8 cellular contexts compared by ENCODE assay signal in genomic region chr16:84649511-84649861, GRCh38. TPM values are rescaled to one million over a fixed set of nuclear protein-coding genes. Genes with fewer than 3 reads are reported as not detected.
DNase-seq lines count a peak whose midpoint lies in the region; ATAC-seq and TF ChIP-seq lines count a peak whose summit lies in the region.

No MANE protein-coding gene starts in this region.

- CTCF ChIA-PET in PC-3 (lab: Charles Lee), result interaction anchor here (0.6 kb wide), 1 partner anchor 61 kb away, joined by 3 read pairs; no protein-coding TSS in a partner anchor

- no peaks in the 10 kb centered on the region for H3K27me3 ChIP-seq in BLaER1 treated with 17β-estradiol and CSF1 and Interleukin-3, amounts not matched to agents 10 nM and 100 nM
- no peaks in the 10 kb centered on the region for H3K27me3 ChIP-seq in PC-3 (ENCODE audit: low read length)
- peaks cover 52% of the 10 kb centered on the region for H3K27me3 ChIP-seq in neural progenitor cell

- H3K9ac ChIP-seq in BLaER1 treated with 17β-estradiol and CSF1 and Interleukin-3, amounts not matched to agents 10 nM and 100 nM, result peak overlapping the region; percentile 78 to 91 (median 85)
- H3K9ac ChIP-seq in PC-3 (ENCODE audit: low read length), result no peak overlapping the region; the same call in 1 of the 2 replicates
- H3K9ac ChIP-seq in neural progenitor cell, result no peak overlapping the region

- H3K4me1 Mint-ChIP-seq in neural progenitor cell, result peaks cover 32% of the 10 kb centered on the region

- peak overlapping the region; percentile 86 for H3K4me3 Mint-ChIP-seq in neural progenitor cell

- intact Hi-C loops in PC-3 (cut with micrococcal nuclease), result no loop called here

- peaks cover 9 to 38% (median 25%) of the 10 kb centered on the region in 10 experiments for H3K4me1 ChIP-seq in BLaER1 treated with 17β-estradiol and CSF1 and Interleukin-3, amounts not matched to agents 10 nM and 100 nM
- H3K4me1 ChIP-seq in PC-3 (ENCODE audit: insufficient read depth, low read length) (peaks cover 7% of the 10 kb centered on the region; the same call in 1 of the 2 replicates), neural progenitor cell (no peaks in the 10 kb centered on the region)

- peak overlapping the region in 4 of 11 experiments; percentile 77 to 90 (median 84); a peak in 5 of 22 replicates for H3K27ac ChIP-seq in BLaER1 treated with 17β-estradiol and CSF1 and Interleukin-3, amounts not matched to agents 10 nM and 100 nM
- no peak overlapping the region for H3K27ac ChIP-seq in PC-3 (ENCODE audit: low read length)
- H3K27ac ChIP-seq in neural progenitor cell, result no peak overlapping the region

- H3K36me3 ChIP-seq in BLaER1 treated with 17β-estradiol and CSF1 and Interleukin-3, amounts not matched to agents 10 nM and 100 nM, result peaks cover 35 to 46% (median 41%) of the 10 kb centered on the region in 11 experiments
- H3K36me3 ChIP-seq in PC-3 (ENCODE audit: low read depth, low read length) (no peaks in the 10 kb centered on the region; the same call in none of the 2 replicates), neural progenitor cell (no peaks in the 10 kb centered on the region)

- H2AFZ ChIP-seq in PC-3 (ENCODE audit: low read length) (no peak overlapping the region), neural progenitor cell (replicated peaks) (no peak overlapping the region)

- H3F3A ChIP-seq in PC-3 (ENCODE audit: low read length, unreplicated experiment) (no peaks in the 10 kb centered on the region), neural progenitor cell (ENCODE audit: low read depth) (peaks cover 6% of the 10 kb centered on the region)

- peaks cover 3% of the 10 kb centered on the region for H3K27me3 Mint-ChIP-seq in neural progenitor cell (ENCODE audit: insufficient read depth, low read depth)

- TF ChIP-seq CTCF in PC-3 (conservative IDR thresholded peaks at IDR 0.05; ENCODE audit: low read depth, low read length) (no peak), epithelial cell of proximal tubule (conservative IDR thresholded peaks at IDR 0.05; ENCODE audit: low read depth, low read length) (no peak), neural progenitor cell (IDR thresholded peaks at IDR 0.05) (no peak)

- DNase-seq in PC-3 (no peak), epithelial cell of proximal tubule (ENCODE audit: low read depth) (no peak), neural progenitor cell (ENCODE audit: low spot score) (no peak), NCI-H1092 (lab: John Stamatoyannopoulos, UW) (no peak), NCI-H1105 (lab: John Stamatoyannopoulos, UW) (no peak), OCI-M2 (lab: John Stamatoyannopoulos, UW; ENCODE audit: unreplicated experiment) (no peak)

- BruUV-seq in PC-3 (replicated peaks; lab: Mats Ljungman, UMichigan), result no TSS peak

- peak overlapping the region; percentile 89 to 100 (median 96) for H3K4me2 ChIP-seq in BLaER1 treated with 17β-estradiol and CSF1 and Interleukin-3, amounts not matched to agents 10 nM and 100 nM
- peak overlapping the region; percentile 93 for H3K4me2 ChIP-seq in PC-3 (ENCODE audit: low read length)
- H3K4me2 ChIP-seq in neural progenitor cell, result peak overlapping the region; percentile 98

- H3K9me3 Mint-ChIP-seq in neural progenitor cell, result peaks cover 2% of the 10 kb centered on the region

- POLR2A ChIA-PET in PC-3 (lab: Charles Lee; ENCODE audit: unreplicated experiment), result no interaction called here

- H3K4me3 ChIP-seq in BLaER1 treated with 17β-estradiol and CSF1 and Interleukin-3, amounts not matched to agents 10 nM and 100 nM, result peak overlapping the region; percentile 71 to 86 (median 78)
- H3K4me3 ChIP-seq in PC-3 (ENCODE audit: low read length), result peak overlapping the region; percentile 90
- H3K4me3 ChIP-seq in epithelial cell of proximal tubule (ENCODE audit: low read depth, low read length), result peak overlapping the region; percentile 78
- H3K4me3 ChIP-seq in neural progenitor cell, result peak overlapping the region; percentile 72

- no peak overlapping the region for H3K27ac Mint-ChIP-seq in neural progenitor cell

- ATAC-seq in PC-3 (no peak), HG03039 (IDR thresholded peaks at IDR 0.05; ENCODE audit: unreplicated experiment) (no peak)

- H3K79me2 ChIP-seq in PC-3 (ENCODE audit: low read length) (peaks cover 10% of the 10 kb centered on the region), neural progenitor cell (ENCODE audit: low read depth) (no peaks in the 10 kb centered on the region)

- no peaks in the 10 kb centered on the region for H3K9me3 ChIP-seq in BLaER1 treated with 17β-estradiol and CSF1 and Interleukin-3, amounts not matched to agents 10 nM and 100 nM (replicated peaks in 1 of 11)
- no peaks in the 10 kb centered on the region for H3K9me3 ChIP-seq in PC-3 (ENCODE audit: low read length)
- no peaks in the 10 kb centered on the region for H3K9me3 ChIP-seq in neural progenitor cell (ENCODE audit: low read depth)

- peaks cover 9% of the 10 kb centered on the region for H3K36me3 Mint-ChIP-seq in neural progenitor cell

- no peaks in the 10 kb centered on the region for H3K9me2 ChIP-seq in PC-3 (replicated peaks; ENCODE audit: low read length)

- H4K20me1 ChIP-seq in BLaER1 treated with 17β-estradiol and CSF1 and Interleukin-3, amounts not matched to agents 10 nM and 100 nM, result peaks cover 6 to 52% (median 24%) of the 10 kb centered on the region in 11 experiments; a peak in 16 of 22 replicates
- H4K20me1 ChIP-seq in PC-3 (ENCODE audit: low read length) (no peaks in the 10 kb centered on the region), neural progenitor cell (ENCODE audit: low read depth) (peaks cover 14% of the 10 kb centered on the region)

RNA-seq across cellular contexts. Expression of gene KLHL36, which starts 1.2 kb away (rescaled TPM):
- total RNA-seq in PC-3 (2014; rRNA removed) (33.8 and 35.0 TPM in 2 replicates), epithelial cell of proximal tubule (63.7 and 65.7 TPM in 2 replicates), neural progenitor cell (ENCODE audit: low replicate concordance) (15.9 and 25.3 TPM in 2 replicates)

RNA-seq across cellular contexts. Expression of gene COTL1, which starts 31.6 kb away (rescaled TPM):
- 408 and 465 TPM in 2 replicates for total RNA-seq in PC-3 (2014; rRNA removed)
- 318 and 473 TPM in 2 replicates for total RNA-seq in epithelial cell of proximal tubule
- 46.9 and 93.7 TPM in 2 replicates for total RNA-seq in neural progenitor cell (ENCODE audit: low replicate concordance)

RNA-seq across cellular contexts. Expression of gene USP10, which starts 50.3 kb away (rescaled TPM):
- total RNA-seq in PC-3 (2014; rRNA removed), result 50.4 and 62.3 TPM in 2 replicates
- total RNA-seq in epithelial cell of proximal tubule, result 73.4 and 85.8 TPM in 2 replicates
- 117 and 130 TPM in 2 replicates for total RNA-seq in neural progenitor cell (ENCODE audit: low replicate concordance)

Comparison
In these comparisons a context has a peak if more than half of its experiments do, and no peak if none do; other contexts are left out.
1. H3K9ac ChIP-seq: peak in BLaER1 treated with 17β-estradiol and CSF1 and Interleukin-3, amounts not matched to agents 10 nM and 100 nM (11 of 11); none in PC-3 (single experiment) and neural progenitor cell (single experiment).
2. Peak in every context shown above with its lines, with median percentiles within 50 percentile points of each other: H3K4me2 ChIP-seq and H3K4me3 ChIP-seq.